ENCODE assay signal across 9 cellular contexts in the genomic region with DNA sequence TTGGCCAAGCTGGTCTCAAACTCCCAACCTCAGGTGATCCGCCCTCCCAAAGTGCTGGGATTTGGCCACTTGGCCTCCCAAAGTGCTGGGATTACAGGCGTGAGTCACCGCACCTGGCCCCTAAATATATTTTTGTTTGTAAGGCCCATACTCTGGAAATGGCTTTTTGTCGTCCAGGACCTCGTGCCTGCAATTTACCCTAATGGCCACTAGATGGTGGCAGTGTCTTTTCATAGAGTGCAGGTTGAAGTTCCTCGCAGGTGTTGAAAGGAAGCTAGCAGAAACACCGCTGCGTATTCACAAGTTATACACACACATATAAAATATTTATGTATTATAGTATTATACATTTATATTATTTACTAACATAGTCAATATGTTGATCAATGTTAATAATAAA.
A peak's percentile ranks its signal among the peaks of the same experiment; 100 is the strongest.
DNase-seq lines count a peak whose midpoint lies in the region; ATAC-seq and TF ChIP-seq lines count a peak whose summit lies in the region.
"Had no signal": no experiment of that assay in that cellular context is flagged by ENCODE, and none has a peak within 500 bp of the region (broad histone marks: within the 10 kb centered on the region; RNA-seq: fewer than 3 reads in every experiment).

No MANE protein-coding gene starts in this region.

- H3K4me3 Mint-ChIP-seq in type B pancreatic cell: no peak overlapping the region

- peaks cover 4% of the 10 kb centered on the region for H3K36me3 Mint-ChIP-seq in type B pancreatic cell

- intact Hi-C loops in right cardiac atrium (cut with DNase I): no loop called here
- intact Hi-C loops in left colon (cut with DNase I, micrococcal nuclease): no loop called here

- H3K36me3 ChIP-seq in cardiac muscle cell: no peaks in the 10 kb centered on the region
- no peaks in the 10 kb centered on the region for H3K36me3 ChIP-seq in MG63

- H3K27ac ChIP-seq in cardiac muscle cell: no peak overlapping the region
- H3K27ac ChIP-seq in right cardiac atrium (ENCODE audit: low read length): no peak overlapping the region

- no peak for TF ChIP-seq POLR2A in erythroblast (IDR thresholded peaks at IDR 0.05; ENCODE audit: low read length)

- H3K27me3 ChIP-seq in cardiac muscle cell (no peaks in the 10 kb centered on the region), right cardiac atrium (ENCODE audit: control insufficient read depth, insufficient read depth) (no peaks in the 10 kb centered on the region), MG63 (no peaks in the 10 kb centered on the region)

- H3K9me3 ChIP-seq in cardiac muscle cell (ENCODE audit: low read depth) (no peaks in the 10 kb centered on the region), right cardiac atrium (ENCODE audit: control insufficient read depth, low read length) (peaks cover 3% of the 10 kb centered on the region), MG63 (no peaks in the 10 kb centered on the region)

- DNase-seq in cardiac muscle cell (ENCODE audit: low read depth in 1 of 2, low spot score in 1 of 2): peak in 1 of 2 donors; percentile 6
- DNase-seq in right cardiac atrium: no peak
- peak; percentile 33 for DNase-seq in NCI-H748 treated with DMSO at 0.1 percent for 48 hours (lab: John Stamatoyannopoulos, UW)
- peak; percentile 28 to 59 for DNase-seq in erythroblast (lab: John Stamatoyannopoulos, UW)
- DNase-seq in type B pancreatic cell (ENCODE audit: extremely low spot score, unreplicated experiment): no peak
- no peak for DNase-seq in MG63
- no peak for DNase-seq in left colon
- DNase-seq in NCI-H774 (lab: John Stamatoyannopoulos, UW): no peak

- peaks cover 7% of the 10 kb centered on the region for H3K9me3 Mint-ChIP-seq in type B pancreatic cell

- 71% methylated on average over 8 of the region's 8 CpGs for WGBS in right cardiac atrium

- H3K4me1 ChIP-seq in cardiac muscle cell (ENCODE audit: low read depth) (no peaks in the 10 kb centered on the region), right cardiac atrium (ENCODE audit: control insufficient read depth, insufficient read depth, low read length) (no peaks in the 10 kb centered on the region)

- H3K4me3 ChIP-seq in cardiac muscle cell (no peak overlapping the region), right cardiac atrium (ENCODE audit: low read length) (no peak overlapping the region), MG63 (no peak overlapping the region)

- ATAC-seq in right cardiac atrium (no peak), left colon (no peak)
- ATAC-seq: activated naive CD4-positive, alpha-beta T cell treated with anti-CD3 and anti-CD28 coated beads, Interleukin-2, amount 50 U/mL, for 72 hours had no signal

- TF ChIP-seq CTCF in cardiac muscle cell (IDR thresholded peaks at IDR 0.05; ENCODE audit: low read depth, low read length) (peak; percentile 55), type B pancreatic cell (conservative IDR thresholded peaks at IDR 0.05) (peak; percentile 82)

- peaks cover 2% of the 10 kb centered on the region for H3K27me3 Mint-ChIP-seq in type B pancreatic cell

- H3K4me1 Mint-ChIP-seq in type B pancreatic cell (ENCODE audit: unreplicated experiment): peaks cover 15% of the 10 kb centered on the region

- no peak overlapping the region for H3K27ac Mint-ChIP-seq in type B pancreatic cell
- H3K27ac Mint-ChIP-seq: activated naive CD4-positive, alpha-beta T cell treated with anti-CD3 and anti-CD28 coated beads, Interleukin-2, amount 50 U/mL, for 72 hours had no signal

Comparison
In these comparisons a context has a peak if more than half of its experiments do, and no peak if none do; other contexts are left out.
1. DNase-seq: peak in NCI-H748 treated with DMSO at 0.1 percent for 48 hours (single experiment) and erythroblast (2 of 2); none in right cardiac atrium (0 of 3), type B pancreatic cell (single experiment), MG63 (single experiment), left colon (0 of 2) and NCI-H774 (single experiment).